In the genomic region with DNA sequence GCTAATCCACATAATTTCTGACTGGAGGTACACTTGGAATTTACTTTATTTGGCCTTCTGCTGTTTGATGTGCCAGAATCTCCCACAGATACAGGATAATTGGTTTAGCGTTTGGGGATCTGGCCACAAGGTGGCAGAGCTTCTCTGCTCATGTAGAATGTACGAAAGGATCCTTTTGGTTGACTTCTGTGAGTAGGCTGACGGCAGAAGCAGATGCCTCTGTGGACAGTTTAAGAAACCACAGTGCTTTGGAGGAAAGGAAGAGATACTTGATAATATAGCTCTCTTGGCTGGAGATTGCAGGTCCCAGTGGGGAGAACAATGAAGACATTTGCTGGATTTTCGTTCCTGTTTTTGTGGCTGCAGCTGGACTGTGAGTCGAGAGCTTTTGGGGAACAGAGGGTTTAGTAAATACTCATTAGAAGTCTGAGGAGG, we compare ENCODE assay signal across 8 cellular contexts.
DNase-seq lines count a peak whose midpoint lies in the region; ATAC-seq and TF ChIP-seq lines count a peak whose summit lies in the region.

No MANE protein-coding gene starts in this region.

- ATAC-seq in HG03442 (IDR thresholded peaks at IDR 0.05; ENCODE audit: unreplicated experiment) (peak; percentile 66), HG02588 (IDR thresholded peaks at IDR 0.05; ENCODE audit: unreplicated experiment) (no peak)

- POLR2A ChIA-PET in RWPE1 (lab: Yijun Ruan, JAX; ENCODE audit: low non-redundant PET): no interaction called here

- peaks cover 13% of the 10 kb centered on the region for H3K27me3 Mint-ChIP-seq in activated naive CD4-positive, alpha-beta T cell treated with anti-CD3 and anti-CD28 coated beads, Interleukin-2, amount 10 ng/mL, durations not matched to agents 7 days and 5 days

- no peaks in the 10 kb centered on the region for H3K36me3 Mint-ChIP-seq in activated naive CD4-positive, alpha-beta T cell treated with anti-CD3 and anti-CD28 coated beads, Interleukin-2, amount 10 ng/mL, durations not matched to agents 7 days and 5 days

- TF ChIP-seq CTCF in RWPE1 (conservative IDR thresholded peaks at IDR 0.05; ENCODE audit: low read depth): peak; percentile 67
- peak; percentile 39 to 68 for TF ChIP-seq CTCF in right atrium auricular region (IDR thresholded peaks at IDR 0.05)

- H3K27me3 ChIP-seq in right atrium auricular region: no peaks in the 10 kb centered on the region

- peak; percentile 3 to 30 for DNase-seq in NCI-H2081 (lab: John Stamatoyannopoulos, UW)
- DNase-seq in NCI-H2081 treated with DMSO at 0.1 percent for 48 hours (lab: John Stamatoyannopoulos, UW): no peak
- peak; percentile 27 for DNase-seq in RWPE1 (ENCODE audit: low spot score)
- peak; percentile 71 for DNase-seq in activated naive CD4-positive, alpha-beta T cell treated with anti-CD3 and anti-CD28 coated beads, Interleukin-2, amount 10 ng/mL, durations not matched to agents 7 days and 5 days
- DNase-seq in right atrium auricular region (ENCODE audit: low spot score): no peak
- peak; percentile 2 for DNase-seq in smooth muscle cell of the brain vasculature (ENCODE audit: low read depth, low spot score)

- peak overlapping the region; percentile 85 for H3K27ac Mint-ChIP-seq in activated naive CD4-positive, alpha-beta T cell treated with anti-CD3 and anti-CD28 coated beads, Interleukin-2, amount 10 ng/mL, durations not matched to agents 7 days and 5 days

- no peaks in the 10 kb centered on the region for H3K9me3 Mint-ChIP-seq in activated naive CD4-positive, alpha-beta T cell treated with anti-CD3 and anti-CD28 coated beads, Interleukin-2, amount 10 ng/mL, durations not matched to agents 7 days and 5 days

- no peaks in the 10 kb centered on the region for H3K4me1 ChIP-seq in right atrium auricular region

- CTCF ChIA-PET in RWPE1 (lab: Yijun Ruan, JAX): interaction anchor here (0.8 to 2.0 kb wide), 6 partner anchors 13 to 172 kb away, joined by 3 to 6 read pairs (median 4); no protein-coding TSS in a partner anchor
- CTCF ChIA-PET in activated naive CD4-positive, alpha-beta T cell treated with anti-CD3 and anti-CD28 coated beads, Interleukin-2, amount 10 ng/mL, durations not matched to agents 7 days and 5 days (lab: Charles Lee): interaction anchor here (0.6 to 3.1 kb wide), 16 partner anchors 10 to 1103 kb away, joined by 3 to 12 read pairs (median 4); no protein-coding TSS in a partner anchor

- no peak overlapping the region for H3K27ac ChIP-seq in RWPE1
- no peak overlapping the region for H3K27ac ChIP-seq in right atrium auricular region

- no peak overlapping the region for H3K4me3 ChIP-seq in right atrium auricular region

- no peaks in the 10 kb centered on the region for H3K36me3 ChIP-seq in right atrium auricular region

- H3K4me1 Mint-ChIP-seq in activated naive CD4-positive, alpha-beta T cell treated with anti-CD3 and anti-CD28 coated beads, Interleukin-2, amount 10 ng/mL, durations not matched to agents 7 days and 5 days: peaks cover 7% of the 10 kb centered on the region

- H3K4me3 Mint-ChIP-seq in activated naive CD4-positive, alpha-beta T cell treated with anti-CD3 and anti-CD28 coated beads, Interleukin-2, amount 10 ng/mL, durations not matched to agents 7 days and 5 days: peak overlapping the region; percentile 45

- no peaks in the 10 kb centered on the region for H3K9me3 ChIP-seq in right atrium auricular region

Comparison
In these comparisons a context has a peak if more than half of its experiments do, and no peak if none do; other contexts are left out.
1. DNase-seq: peak in NCI-H2081 (2 of 2), RWPE1 (single experiment), activated naive CD4-positive, alpha-beta T cell treated with anti-CD3 and anti-CD28 coated beads, Interleukin-2, amount 10 ng/mL, durations not matched to agents 7 days and 5 days (single experiment) and smooth muscle cell of the brain vasculature (single experiment); none in NCI-H2081 treated with DMSO at 0.1 percent for 48 hours (single experiment) and right atrium auricular region (single experiment).